Comparison of ENCODE assay signal across 1 cellular context in genomic region chr17:75899353-75899752, GRCh38.
TF ChIP-seq lines count a peak whose summit lies in the region.

No MANE protein-coding gene starts in this region.

TF ChIP-seq in GM23338, 12 proteins besides CTCF, POLR2A, EP300 and RAD21 (continued from another document):
- TF ChIP-seq ZNF462 (CRISPR knock-in tag; IDR thresholded peaks at IDR 0.05) (no peak), EZH2phosphoT487 (IDR thresholded peaks at IDR 0.05; ENCODE audit: unreplicated experiment) (no peak), JUNB (IDR thresholded peaks at IDR 0.05; ENCODE audit: unreplicated experiment) (no peak), STAT1 (IDR thresholded peaks at IDR 0.05; ENCODE audit: unreplicated experiment) (no peak), ZNF331 (CRISPR knock-in tag; IDR thresholded peaks at IDR 0.05; ENCODE audit: low read depth) (no peak), EZH2 (IDR thresholded peaks at IDR 0.05; ENCODE audit: low read depth, unreplicated experiment) (no peak), POLR2AphosphoS5 (IDR thresholded peaks at IDR 0.05; ENCODE audit: low read depth) (no peak), ZNF114 (CRISPR knock-in tag; IDR thresholded peaks at IDR 0.05) (no peak), REST (IDR thresholded peaks at IDR 0.05; ENCODE audit: unreplicated experiment) (no peak)
